In the genomic region with DNA sequence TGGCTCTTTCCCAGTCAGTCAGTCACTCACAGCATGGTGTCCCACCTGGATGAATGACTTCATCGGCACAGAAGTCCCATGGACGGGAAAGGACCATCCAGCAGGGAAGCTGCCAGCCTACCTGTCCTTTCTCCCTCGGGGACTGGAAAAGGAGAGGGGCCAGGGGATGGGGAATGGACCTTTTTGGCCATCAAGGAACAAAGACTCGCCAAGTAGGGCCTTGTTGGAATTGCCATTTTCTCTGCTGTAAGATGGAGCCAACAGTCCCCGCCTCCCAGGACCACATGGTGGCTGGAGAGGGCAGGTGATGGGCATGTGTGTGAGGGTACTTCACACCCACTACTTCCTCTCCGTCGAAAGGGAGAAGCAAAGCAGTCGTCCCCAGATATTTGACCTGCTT, we compare ENCODE assay signal across 1 cellular context.
TF ChIP-seq lines count a peak whose summit lies in the region.

No MANE protein-coding gene starts in this region.

TF ChIP-seq in HepG2, 621 proteins besides CTCF, POLR2A, EP300 and RAD21 (continued from another document):
- TF ChIP-seq, protein P1, sequence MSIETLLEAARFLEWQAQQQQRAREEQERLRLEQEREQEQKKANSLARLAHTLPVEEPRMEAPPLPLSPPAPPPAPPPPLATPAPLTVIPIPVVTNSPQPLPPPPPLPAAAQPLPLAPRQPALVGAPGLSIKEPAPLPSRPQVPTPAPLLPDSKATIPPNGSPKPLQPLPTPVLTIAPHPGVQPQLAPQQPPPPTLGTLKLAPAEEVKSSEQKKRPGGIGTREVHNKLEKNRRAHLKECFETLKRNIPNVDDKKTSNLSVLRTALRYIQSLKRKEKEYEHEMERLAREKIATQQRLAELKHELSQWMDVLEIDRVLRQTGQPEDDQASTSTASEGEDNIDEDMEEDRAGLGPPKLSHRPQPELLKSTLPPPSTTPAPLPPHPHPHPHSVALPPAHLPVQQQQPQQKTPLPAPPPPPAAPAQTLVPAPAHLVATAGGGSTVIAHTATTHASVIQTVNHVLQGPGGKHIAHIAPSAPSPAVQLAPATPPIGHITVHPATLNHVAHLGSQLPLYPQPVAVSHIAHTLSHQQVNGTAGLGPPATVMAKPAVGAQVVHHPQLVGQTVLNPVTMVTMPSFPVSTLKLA (IDR thresholded peaks at IDR 0.05) = 0 out of 2 replicates have a peak, but pooled peaks have one; percentile 27
